ENCODE assay signal across 14 cellular contexts in genomic region chr18:36724591-36725001, GRCh38.
DNase-seq lines count a peak whose midpoint lies in the region; ATAC-seq and TF ChIP-seq lines count a peak whose summit lies in the region.
"Had no signal": no experiment of that assay in that cellular context is flagged by ENCODE, and none has a peak within 500 bp of the region (broad histone marks: within the 10 kb centered on the region; RNA-seq: fewer than 3 reads in every experiment).

No MANE protein-coding gene starts in this region.

- no peak; the same call in 1 of the 2 replicates for TF ChIP-seq CTCF in AG09319 (IDR thresholded peaks at IDR 0.05; ENCODE audit: low read depth, low read length)

- intact Hi-C loops in sciatic nerve (cut with DNase I), result no loop called here

- ATAC-seq in sciatic nerve, result peak; percentile 75
- ATAC-seq: activated naive CD4-positive, alpha-beta T cell treated with anti-CD3 and anti-CD28 coated beads, Interleukin-2, amount 50 U/mL, for 72 hours; Panc1 had no signal

- DNase-seq in AG09319 (ENCODE audit: extremely low read depth, low read depth) (peak; percentile 11), dedifferentiated amniotic fluid mesenchymal stem cell (ENCODE audit: extremely low spot score) (peak; percentile 49), hepatic stellate cell (ENCODE audit: low spot score) (peak; percentile 8), sciatic nerve (ENCODE audit: low spot score) (peak; percentile 66), T1000 (lab: John Stamatoyannopoulos, UW) (no peak), NCI-H1930 (lab: John Stamatoyannopoulos, UW) (no peak)
- no peak for DNase-seq in stimulated activated naive CD4-positive, alpha-beta T cell treated with Interleukin-2 at 50 U/mL for 16 hours (lab: John Stamatoyannopoulos, UW)
- no peak for DNase-seq in stimulated activated CD8-positive, alpha-beta memory T cell treated with anti-CD3 and anti-CD28 coated beads, Interleukin-4, amount 100 ng/mL, for 48 hours
- DNase-seq: activated CD4-positive, CD25-positive, alpha-beta regulatory T cell; activated CD8-positive, alpha-beta memory T cell treated with anti-CD3 and anti-CD28 coated beads, Interleukin-2, amount 50 U/mL, for 4 hours; Calu3; NCI-H1092 had no signal

Comparison
In these comparisons a context has a peak if more than half of its experiments do, and no peak if none do; other contexts are left out.
1. DNase-seq: peak in AG09319 (single experiment), dedifferentiated amniotic fluid mesenchymal stem cell (single experiment), hepatic stellate cell (single experiment) and sciatic nerve (single experiment); none in stimulated activated naive CD4-positive, alpha-beta T cell treated with Interleukin-2 at 50 U/mL for 16 hours (single experiment), stimulated activated CD8-positive, alpha-beta memory T cell treated with anti-CD3 and anti-CD28 coated beads, Interleukin-4, amount 100 ng/mL, for 48 hours (single experiment), T1000 (single experiment) and NCI-H1930 (0 of 2).